11 cellular contexts compared by ENCODE assay signal in the genomic region with DNA sequence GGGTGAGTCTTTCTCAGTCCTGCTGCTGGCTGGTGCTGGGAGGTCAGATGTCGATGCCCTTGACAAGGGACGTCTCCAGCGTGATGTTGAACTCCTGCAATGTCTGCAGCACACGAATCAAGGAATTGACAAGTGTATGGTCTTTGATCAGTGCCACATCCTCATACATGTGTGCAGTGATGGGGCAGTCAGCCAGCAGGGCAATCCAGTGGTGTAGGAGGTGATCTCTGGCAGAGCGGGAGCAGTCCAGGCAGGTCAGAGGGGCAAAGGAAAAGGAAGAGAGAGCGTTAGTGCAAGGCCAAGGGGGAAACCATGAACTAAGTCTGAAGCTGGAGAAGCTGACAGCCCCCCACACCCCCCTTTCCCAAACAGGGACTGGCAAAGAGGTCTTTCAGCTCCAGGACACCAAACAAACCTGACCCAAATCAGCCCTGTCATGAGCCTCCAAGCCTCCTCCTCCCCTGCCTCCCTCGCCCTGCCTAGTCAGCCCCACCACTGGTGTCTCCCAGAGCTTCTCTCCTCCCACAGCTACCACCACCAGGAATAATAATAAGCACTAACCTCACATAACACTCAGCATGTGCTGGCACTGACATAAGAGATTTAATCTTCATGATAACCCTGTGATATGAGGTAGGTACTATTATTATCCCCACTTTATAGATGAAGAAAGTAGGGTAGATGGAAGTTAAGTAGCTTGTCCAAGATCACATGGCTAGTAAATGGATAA. TPM values are rescaled to one million over a fixed set of nuclear protein-coding genes. Genes with fewer than 3 reads are reported as not detected.
DNase-seq lines count a peak whose midpoint lies in the region; ATAC-seq, FAIRE-seq and TF ChIP-seq lines count a peak whose summit lies in the region.
"Had no signal": no experiment of that assay in that cellular context is flagged by ENCODE, and none has a peak within 500 bp of the region (broad histone marks: within the 10 kb centered on the region; RNA-seq: fewer than 3 reads in every experiment).

No MANE protein-coding gene starts in this region.

- H3K4me1 ChIP-seq in kidney (ENCODE audit: control insufficient read depth in 1 of 2, insufficient read depth in 1 of 2, low read depth in 1 of 2, low read length in 2 of 2), result peaks cover 22 to 31% of the 10 kb centered on the region in 2 donors
- H3K4me1 ChIP-seq in upper lobe of right lung, result peaks cover 32% of the 10 kb centered on the region
- H3K4me1 ChIP-seq in small intestine (ENCODE audit: control insufficient read depth in 2 of 2, insufficient read depth in 1 of 2, low read depth in 1 of 2, low read length in 1 of 2), result no peaks in the 10 kb centered on the region

- intact Hi-C loops in activated T-helper 1 cell treated with anti-CD3 and anti-CD28 coated beads, Interleukin-12 subunit alpha, Interleukin-12 subunit beta, Interleukin-2, Interleukin-4 antibody, amounts not matched to agents 30 ng/mL and 10 ng/mL and 1 ng/mL, durations not matched to agents 14 hours and 24 hours and 36 hours (cut with micrococcal nuclease), result loop anchor here (5.0 kb wide), 2 partner anchors 137 to 457 kb away; a partner anchor contains a TSS
- intact Hi-C loops in kidney (cut with DNase I) (loop anchor here (10.0 kb wide), 1 partner anchor 125 kb away; no protein-coding TSS in a partner anchor), upper lobe of right lung (cut with DNase I) (no loop called here)

- DNase-seq in activated naive CD4-positive, alpha-beta T cell treated with Interleukin-2 at 50 U/mL for 16 hours, result no peak
- no peak for DNase-seq in activated T-helper 1 cell treated with anti-CD3 and anti-CD28 coated beads, Interleukin-12 subunit alpha, Interleukin-12 subunit beta, Interleukin-2, Interleukin-4 antibody, amounts not matched to agents 30 ng/mL and 10 ng/mL and 1 ng/mL, durations not matched to agents 14 hours and 24 hours and 36 hours (ENCODE audit: low spot score)
- DNase-seq in kidney (no peak), upper lobe of right lung (no peak), small intestine (no peak), DMS114 treated with DMSO at 0.1 percent for 48 hours (lab: John Stamatoyannopoulos, UW; ENCODE audit: unreplicated experiment) (no peak)
- DNase-seq: CD4-positive, CD25-positive, alpha-beta regulatory T cell had no signal

- H3K27me3 ChIP-seq in upper lobe of right lung (no peaks in the 10 kb centered on the region), small intestine (ENCODE audit: control insufficient read depth in 2 of 2, insufficient read depth in 2 of 2, low read length in 2 of 2) (no peaks in the 10 kb centered on the region)

- peaks cover 30% of the 10 kb centered on the region for H3K4me1 Mint-ChIP-seq in activated naive CD4-positive, alpha-beta T cell treated with anti-CD3 and anti-CD28 coated beads, Interleukin-2, amount 50 U/mL, for 24 hours
- H3K4me1 Mint-ChIP-seq in activated T-helper 1 cell treated with anti-CD3 and anti-CD28 coated beads, Interleukin-12 subunit alpha, Interleukin-12 subunit beta, Interleukin-2, Interleukin-4 antibody, amounts not matched to agents 30 ng/mL and 10 ng/mL and 1 ng/mL, durations not matched to agents 14 hours and 24 hours and 36 hours (ENCODE audit: low read depth), result peaks cover 29% of the 10 kb centered on the region

- H3K36me3 Mint-ChIP-seq in activated naive CD4-positive, alpha-beta T cell treated with anti-CD3 and anti-CD28 coated beads, Interleukin-2, amount 50 U/mL, for 24 hours, result peaks cover 13% of the 10 kb centered on the region
- H3K36me3 Mint-ChIP-seq in activated T-helper 1 cell treated with anti-CD3 and anti-CD28 coated beads, Interleukin-12 subunit alpha, Interleukin-12 subunit beta, Interleukin-2, Interleukin-4 antibody, amounts not matched to agents 30 ng/mL and 10 ng/mL and 1 ng/mL, durations not matched to agents 14 hours and 24 hours and 36 hours (ENCODE audit: low read depth), result peaks cover 31% of the 10 kb centered on the region
- H3K36me3 Mint-ChIP-seq: CD4-positive, CD25-positive, alpha-beta regulatory T cell had no signal

- no peak overlapping the region for H3K9ac ChIP-seq in kidney (ENCODE audit: low read length in 2 of 2)

- H3K9me3 Mint-ChIP-seq in activated naive CD4-positive, alpha-beta T cell treated with anti-CD3 and anti-CD28 coated beads, Interleukin-2, amount 50 U/mL, for 24 hours, result no peaks in the 10 kb centered on the region
- no peaks in the 10 kb centered on the region for H3K9me3 Mint-ChIP-seq in activated T-helper 1 cell treated with anti-CD3 and anti-CD28 coated beads, Interleukin-12 subunit alpha, Interleukin-12 subunit beta, Interleukin-2, Interleukin-4 antibody, amounts not matched to agents 30 ng/mL and 10 ng/mL and 1 ng/mL, durations not matched to agents 14 hours and 24 hours and 36 hours
- H3K9me3 Mint-ChIP-seq: CD4-positive, CD25-positive, alpha-beta regulatory T cell had no signal

- no peak for FAIRE-seq in kidney (lab: Jason Lieb, UNC)
- FAIRE-seq in small intestine (lab: Jason Lieb, UNC), result no peak
- FAIRE-seq: bronchial epithelial cell had no signal

- peak overlapping the region; percentile 12 for H3K4me3 Mint-ChIP-seq in activated naive CD4-positive, alpha-beta T cell treated with anti-CD3 and anti-CD28 coated beads, Interleukin-2, amount 50 U/mL, for 24 hours
- no peak overlapping the region for H3K4me3 Mint-ChIP-seq in activated T-helper 1 cell treated with anti-CD3 and anti-CD28 coated beads, Interleukin-12 subunit alpha, Interleukin-12 subunit beta, Interleukin-2, Interleukin-4 antibody, amounts not matched to agents 30 ng/mL and 10 ng/mL and 1 ng/mL, durations not matched to agents 14 hours and 24 hours and 36 hours
- H3K4me3 Mint-ChIP-seq: CD4-positive, CD25-positive, alpha-beta regulatory T cell had no signal

- ATAC-seq in upper lobe of right lung (no peak), GM21737 (IDR thresholded peaks at IDR 0.05; ENCODE audit: unreplicated experiment) (no peak)

- TF ChIP-seq CTCF in kidney (IDR thresholded peaks at IDR 0.05; ENCODE audit: borderline replicate concordance, extremely low read depth, insufficient read depth), result no peak
- TF ChIP-seq CTCF in upper lobe of right lung (IDR thresholded peaks at IDR 0.05), result no peak

- WGBS in small intestine, 3 donors, result 71 to 84% (median 77%) methylated on average over 7 of the region's 7 CpGs

- H3K36me3 ChIP-seq in kidney (ENCODE audit: control insufficient read depth in 1 of 2, insufficient read depth in 2 of 2, low read length in 2 of 2), result peaks cover 14 to 23% of the 10 kb centered on the region in 2 donors
- H3K36me3 ChIP-seq in upper lobe of right lung, result peaks cover 67% of the 10 kb centered on the region
- no peaks in the 10 kb centered on the region for H3K36me3 ChIP-seq in small intestine (ENCODE audit: control insufficient read depth in 2 of 2, insufficient read depth in 2 of 2, low read length in 2 of 2)

- H3K9me3 ChIP-seq in kidney (ENCODE audit: control insufficient read depth in 1 of 2, low read length in 2 of 2) (no peaks in the 10 kb centered on the region), upper lobe of right lung (no peaks in the 10 kb centered on the region), small intestine (ENCODE audit: control insufficient read depth, low read depth) (no peaks in the 10 kb centered on the region)

- H3K27ac Mint-ChIP-seq in activated naive CD4-positive, alpha-beta T cell treated with anti-CD3 and anti-CD28 coated beads, Interleukin-2, amount 50 U/mL, for 24 hours, result peak overlapping the region; percentile 60
- peak overlapping the region; percentile 24 for H3K27ac Mint-ChIP-seq in activated T-helper 1 cell treated with anti-CD3 and anti-CD28 coated beads, Interleukin-12 subunit alpha, Interleukin-12 subunit beta, Interleukin-2, Interleukin-4 antibody, amounts not matched to agents 30 ng/mL and 10 ng/mL and 1 ng/mL, durations not matched to agents 14 hours and 24 hours and 36 hours

- H3K4me3 ChIP-seq in kidney (ENCODE audit: low read length in 2 of 2) (peak overlapping the region in 1 of 2 donors; percentile 14), upper lobe of right lung (no peak overlapping the region), small intestine (ENCODE audit: low read depth in 1 of 2, low read length in 2 of 2) (no peak overlapping the region)
- H3K4me3 ChIP-seq: lung had no signal

- H3K27ac ChIP-seq in kidney (ENCODE audit: low read depth in 2 of 2, low read length in 2 of 2) (peak overlapping the region; percentile 5 to 83), upper lobe of right lung (peak overlapping the region; percentile 48), small intestine (ENCODE audit: low read depth in 1 of 2, low read length in 1 of 2) (no peak overlapping the region)

- no peaks in the 10 kb centered on the region for H3K27me3 Mint-ChIP-seq in activated naive CD4-positive, alpha-beta T cell treated with anti-CD3 and anti-CD28 coated beads, Interleukin-2, amount 50 U/mL, for 24 hours
- H3K27me3 Mint-ChIP-seq in activated T-helper 1 cell treated with anti-CD3 and anti-CD28 coated beads, Interleukin-12 subunit alpha, Interleukin-12 subunit beta, Interleukin-2, Interleukin-4 antibody, amounts not matched to agents 30 ng/mL and 10 ng/mL and 1 ng/mL, durations not matched to agents 14 hours and 24 hours and 36 hours (ENCODE audit: insufficient read depth), result no peaks in the 10 kb centered on the region
- H3K27me3 Mint-ChIP-seq: CD4-positive, CD25-positive, alpha-beta regulatory T cell had no signal

RNA-seq across cellular contexts. Expression of a gene that starts 48.4 kb away (rescaled TPM):
- total RNA-seq in activated T-helper 1 cell treated with anti-CD3 and anti-CD28 coated beads, Interleukin-12 subunit alpha, Interleukin-12 subunit beta, Interleukin-2, Interleukin-4 antibody, amounts not matched to agents 30 ng/mL and 10 ng/mL and 1 ng/mL, durations not matched to agents 14 hours and 24 hours and 36 hours, result not detected in 2 replicates
- total RNA-seq in kidney (3.5 TPM), upper lobe of right lung (9.9 TPM)
- polyA plus RNA-seq in kidney (ENCODE audit: insufficient read depth, low read depth, low replicate concordance) (0.65 TPM), small intestine (1 to 10 TPM in 1 of 3 donors, under 1 TPM in 1, not detected in 1; under 0.01 to 8.8 TPM)
- total RNA-seq: bronchial epithelial cell; CD4-positive, CD25-positive, alpha-beta regulatory T cell had no signal
- polyA plus RNA-seq: CD4-positive, CD25-positive, alpha-beta regulatory T cell had no signal

Comparison
In these comparisons a context has a peak if more than half of its experiments do, and no peak if none do; other contexts are left out.
1. H3K27ac ChIP-seq: peak in kidney (2 of 2) and upper lobe of right lung (single experiment); none in small intestine (0 of 2).